8 cellular contexts compared by ENCODE assay signal in genomic region chr3:79018671-79019136, GRCh38.
A peak's percentile ranks its signal among the peaks of the same experiment; 100 is the strongest.
DNase-seq lines count a peak whose midpoint lies in the region; ATAC-seq and TF ChIP-seq lines count a peak whose summit lies in the region.

No MANE protein-coding gene starts in this region.

- intact Hi-C loops in right cardiac atrium (cut with DNase I), result no loop called here

- no peak overlapping the region for H3K27ac Mint-ChIP-seq in progenitor cell of endocrine pancreas

- peak; percentile 86 to 88 for ATAC-seq in right cardiac atrium
- ATAC-seq in HG02973 (IDR thresholded peaks at IDR 0.05; ENCODE audit: unreplicated experiment), result no peak

- H3K27me3 ChIP-seq in right cardiac atrium (ENCODE audit: control insufficient read depth, insufficient read depth), result no peaks in the 10 kb centered on the region

- H3K27me3 Mint-ChIP-seq in progenitor cell of endocrine pancreas, result peaks cover 2% of the 10 kb centered on the region

- no peaks in the 10 kb centered on the region for H3K36me3 Mint-ChIP-seq in progenitor cell of endocrine pancreas (ENCODE audit: insufficient read depth)

- peak overlapping the region; percentile 26 for H3K27ac ChIP-seq in right cardiac atrium (ENCODE audit: low read length)

- peak; percentile 24 for TF ChIP-seq CTCF in progenitor cell of endocrine pancreas (IDR thresholded peaks at IDR 0.05; ENCODE audit: unreplicated experiment)

- DNase-seq in activated T-cell treated with anti-CD3 and anti-CD28 coated beads for 48 hours (ENCODE audit: low read depth) (peak; percentile 1), activated T-cell treated with anti-CD3 and anti-CD28 coated beads for 4 hours (no peak), M059J (ENCODE audit: low read depth) (peak; percentile 53), amygdala (lab: John Stamatoyannopoulos, UW) (peak in 48 of 56 donors; percentile 10 to 86 (median 56)), right cardiac atrium (peak; percentile 64 to 88 (median 83)), progenitor cell of endocrine pancreas (ENCODE audit: low spot score, unreplicated experiment) (peak; percentile 39), COLO829 (ENCODE audit: low spot score) (no peak)

- under 1% methylated on average over 44 of the region's 44 CpGs for WGBS in right cardiac atrium

- H3K4me1 ChIP-seq in right cardiac atrium (ENCODE audit: control insufficient read depth, insufficient read depth, low read length), result peaks cover 2% of the 10 kb centered on the region

- H3K4me1 Mint-ChIP-seq in progenitor cell of endocrine pancreas (ENCODE audit: low read depth), result peaks cover 25% of the 10 kb centered on the region

- H3K4me3 Mint-ChIP-seq in progenitor cell of endocrine pancreas (ENCODE audit: low read depth), result no peak overlapping the region

- peak overlapping the region; percentile 52 for H3K4me3 ChIP-seq in right cardiac atrium (ENCODE audit: low read length)

- H3K9me3 ChIP-seq in right cardiac atrium (ENCODE audit: control insufficient read depth, low read length), result no peaks in the 10 kb centered on the region

- H3K9me3 Mint-ChIP-seq in progenitor cell of endocrine pancreas (ENCODE audit: low read depth), result no peaks in the 10 kb centered on the region

Comparison
In these comparisons a context has a peak if more than half of its experiments do, and no peak if none do; other contexts are left out.
1. DNase-seq: peak in activated T-cell treated with anti-CD3 and anti-CD28 coated beads for 48 hours (single experiment), M059J (single experiment), amygdala (48 of 56), right cardiac atrium (3 of 3) and progenitor cell of endocrine pancreas (single experiment); none in activated T-cell treated with anti-CD3 and anti-CD28 coated beads for 4 hours (single experiment) and COLO829 (single experiment).